In genomic region chr13:42041017-42041683, GRCh38 we compare ENCODE assay signal across 8 cellular contexts.
DNase-seq lines count a peak whose midpoint lies in the region; ATAC-seq lines count a peak whose summit lies in the region.

No MANE protein-coding gene starts in this region.

- no peaks in the 10 kb centered on the region for H3K27me3 ChIP-seq in mucosa of rectum (ENCODE audit: control insufficient read depth in 2 of 2, insufficient read depth in 2 of 2, low read length in 2 of 2)

- peak overlapping the region; percentile 81 to 88 for H3K4me3 ChIP-seq in mucosa of rectum (ENCODE audit: low read length in 2 of 2)

- H3K27ac ChIP-seq in epithelial cell of prostate (peak overlapping the region; percentile 91), mucosa of rectum (ENCODE audit: low read depth in 2 of 2, low read length in 2 of 2) (peak overlapping the region; percentile 73 to 83)

- ATAC-seq in HG02642 (IDR thresholded peaks at IDR 0.05; ENCODE audit: poor library complexity, unreplicated experiment) = peak; percentile 24

- DNase-seq in activated CD4-positive, alpha-beta T cell treated with anti-CD3 and anti-CD28 coated beads for 4 hours = peak; percentile 38 to 42
- DNase-seq in activated CD4-positive, alpha-beta T cell treated with anti-CD3 and anti-CD28 coated beads for 1 hour = no peak
- DNase-seq in NCI-H187 treated with DMSO at 0.1 percent for 48 hours (lab: John Stamatoyannopoulos, UW) = peak; percentile 4
- peak in 2 of 3 experiments; percentile 35 for DNase-seq in activated CD8-positive, alpha-beta memory T cell treated with anti-CD3 and anti-CD28 coated beads for 48 hours (ENCODE audit: low read depth in 2 of 3, low spot score in 2 of 3)
- DNase-seq in epithelial cell of prostate (ENCODE audit: low read depth, low spot score) = no peak
- peak; percentile 38 for DNase-seq in superior temporal gyrus (ENCODE audit: extremely low spot score)

- H3K36me3 ChIP-seq in mucosa of rectum (ENCODE audit: control insufficient read depth in 2 of 2, insufficient read depth in 2 of 2, low read length in 2 of 2) = no peaks in the 10 kb centered on the region

- H3K9me3 ChIP-seq in mucosa of rectum (ENCODE audit: control insufficient read depth in 2 of 2, low read length in 2 of 2) = no peaks in the 10 kb centered on the region

- peaks cover 5 to 14% of the 10 kb centered on the region in 2 donors for H3K4me1 ChIP-seq in mucosa of rectum (ENCODE audit: control insufficient read depth in 2 of 2, insufficient read depth in 2 of 2, low read length in 2 of 2)

- peak overlapping the region; percentile 71 to 80 for H3K9ac ChIP-seq in mucosa of rectum (ENCODE audit: low read depth in 1 of 2, low read length in 2 of 2)

Comparison
In these comparisons a context has a peak if more than half of its experiments do, and no peak if none do; other contexts are left out.
1. DNase-seq: peak in activated CD4-positive, alpha-beta T cell treated with anti-CD3 and anti-CD28 coated beads for 4 hours (2 of 2), NCI-H187 treated with DMSO at 0.1 percent for 48 hours (single experiment), activated CD8-positive, alpha-beta memory T cell treated with anti-CD3 and anti-CD28 coated beads for 48 hours (2 of 3) and superior temporal gyrus (single experiment); none in activated CD4-positive, alpha-beta T cell treated with anti-CD3 and anti-CD28 coated beads for 1 hour (single experiment) and epithelial cell of prostate (single experiment).